Comparison of ENCODE assay signal across 31 cellular contexts in genomic region chr2:145775591-145775990, GRCh38.
"Had no signal": no experiment of that assay in that cellular context is flagged by ENCODE, and none has a peak within 500 bp of the region (broad histone marks: within the 10 kb centered on the region; RNA-seq: fewer than 3 reads in every experiment).

No MANE protein-coding gene starts in this region.

- H3K4me1 ChIP-seq: neural progenitor cell, parathyroid adenoma, psoas muscle, right lobe of liver, sigmoid colon, suprapubic skin, testis, tibial artery, transverse colon, upper lobe of right lung, uterus had no signal

- ATAC-seq: naive thymus-derived CD8-positive, alpha-beta T cell; natural killer cell treated with Interleukin-12 subunit alpha and Interleukin-12 subunit beta and Interleukin-15 and Interleukin-18, amount 100 ng/mL, for 72 hours; psoas muscle; right cardiac atrium; right lobe of liver; stimulated activated memory B cell treated with anti-CD40 and anti-IgM and Interleukin-4, amounts not matched to agents 10 μg/mL and 1 μg/mL and 100 μg/mL, for 72 hours; stimulated activated naive CD8-positive, alpha-beta T cell treated with anti-CD3 and anti-CD28 coated beads, Interleukin-15, amount 100 ng/mL, for 72 hours; stimulated activated naive CD8-positive, alpha-beta T cell treated with anti-CD3 and anti-CD28 coated beads, Interleukin-15, Interleukin-2, amounts not matched to agents 100 U/mL and 50 U/mL, for 24 hours; upper lobe of right lung had no signal

- H3K27ac ChIP-seq: neural progenitor cell, ovary, parathyroid adenoma, psoas muscle, right lobe of liver, sigmoid colon, suprapubic skin, testis, tibial artery, transverse colon, upper lobe of right lung, uterus had no signal

- H3K27me3 Mint-ChIP-seq: progenitor cell of endocrine pancreas; stimulated activated naive CD8-positive, alpha-beta T cell treated with anti-CD3 and anti-CD28 coated beads, Interleukin-15, amount 100 ng/mL, for 72 hours; type B pancreatic cell had no signal

- H3K4me1 Mint-ChIP-seq: naive thymus-derived CD8-positive, alpha-beta T cell; nephron progenitor cell; neural progenitor cell; stimulated activated naive CD8-positive, alpha-beta T cell treated with anti-CD3 and anti-CD28 coated beads, Interleukin-15, amount 100 ng/mL, for 72 hours had no signal

- H3K36me3 ChIP-seq: neural progenitor cell, ovary, right lobe of liver, sigmoid colon, suprapubic skin, tibial artery, transverse colon, upper lobe of right lung, uterus had no signal

- DNase-seq: naive thymus-derived CD8-positive, alpha-beta T cell; nephron progenitor cell; occipital lobe; ovary; posterior cingulate gyrus; psoas muscle; right cardiac atrium; right lobe of liver; sigmoid colon; small intestine; stimulated activated CD4-positive, alpha-beta T cell treated with anti-CD3 and anti-CD28 coated beads, Interleukin-15, amount 100 ng/mL, for 24 hours; stimulated activated CD4-positive, alpha-beta T cell treated with anti-CD3 and anti-CD28 coated beads, Interleukin-2, amount 100 ng/mL, for 24 hours; stimulated activated CD4-positive, alpha-beta T cell treated with anti-CD3 and anti-CD28 coated beads, Interleukin-2, amount 100 ng/mL, for 48 hours; stimulated activated CD4-positive, alpha-beta T cell treated with anti-CD3 and anti-CD28 coated beads, Interleukin-4, amount 100 ng/mL, for 4 hours; stimulated activated CD8-positive, alpha-beta memory T cell treated with anti-CD3 and anti-CD28 coated beads, Interleukin-4, amount 100 ng/mL, for 48 hours; stimulated activated naive CD4-positive, alpha-beta T cell; stimulated activated naive CD8-positive, alpha-beta T cell treated with anti-CD3 and anti-CD28 coated beads, Interleukin-15, amount 100 ng/mL, for 72 hours; stimulated activated naive CD8-positive, alpha-beta T cell treated with anti-CD3 and anti-CD28 coated beads, Interleukin-15, Interleukin-2, amounts not matched to agents 100 U/mL and 50 U/mL, for 24 hours; substantia nigra; testis; tibial artery; transverse colon; upper lobe of right lung; uterus had no signal

- H3K27me3 ChIP-seq: neural progenitor cell, ovary, right lobe of liver, sigmoid colon, suprapubic skin, testis, tibial artery, transverse colon, upper lobe of right lung, uterus had no signal

- H3K9me3 Mint-ChIP-seq: naive thymus-derived CD8-positive, alpha-beta T cell; stimulated activated memory B cell treated with anti-CD40 and anti-IgM and Interleukin-4, amounts not matched to agents 10 μg/mL and 1 μg/mL and 100 μg/mL, for 72 hours; type B pancreatic cell had no signal

- H3K4me3 ChIP-seq: neural progenitor cell, ovary, psoas muscle, right lobe of liver, sigmoid colon, suprapubic skin, testis, tibial artery, transverse colon, upper lobe of right lung, uterus had no signal

- H3K27ac Mint-ChIP-seq: naive thymus-derived CD8-positive, alpha-beta T cell; natural killer cell treated with Interleukin-12 subunit alpha and Interleukin-12 subunit beta and Interleukin-15 and Interleukin-18, amount 100 ng/mL, for 72 hours; nephron progenitor cell; neural progenitor cell; progenitor cell of endocrine pancreas; stimulated activated memory B cell treated with anti-CD40 and anti-IgM and Interleukin-4, amounts not matched to agents 10 μg/mL and 1 μg/mL and 100 μg/mL, for 72 hours; stimulated activated naive CD8-positive, alpha-beta T cell treated with anti-CD3 and anti-CD28 coated beads, Interleukin-15, amount 100 ng/mL, for 72 hours; type B pancreatic cell had no signal

- H3K4me3 Mint-ChIP-seq: naive thymus-derived CD8-positive, alpha-beta T cell; natural killer cell treated with Interleukin-12 subunit alpha and Interleukin-12 subunit beta and Interleukin-15 and Interleukin-18, amount 100 ng/mL, for 72 hours; nephron progenitor cell; neural progenitor cell; stimulated activated memory B cell treated with anti-CD40 and anti-IgM and Interleukin-4, amounts not matched to agents 10 μg/mL and 1 μg/mL and 100 μg/mL, for 72 hours; stimulated activated naive CD8-positive, alpha-beta T cell treated with anti-CD3 and anti-CD28 coated beads, Interleukin-15, amount 100 ng/mL, for 72 hours; type B pancreatic cell had no signal

- H3K36me3 Mint-ChIP-seq: naive thymus-derived CD8-positive, alpha-beta T cell; natural killer cell treated with Interleukin-12 subunit alpha and Interleukin-12 subunit beta and Interleukin-15 and Interleukin-18, amount 100 ng/mL, for 72 hours; neural progenitor cell; stimulated activated memory B cell treated with anti-CD40 and anti-IgM and Interleukin-4, amounts not matched to agents 10 μg/mL and 1 μg/mL and 100 μg/mL, for 72 hours; type B pancreatic cell had no signal

- FAIRE-seq: small intestine had no signal

- H3K9me3 ChIP-seq: ovary, psoas muscle, right lobe of liver, sigmoid colon, suprapubic skin, testis, tibial artery, transverse colon, upper lobe of right lung, uterus had no signal
